1 cellular context compared by ENCODE assay signal in the genomic region with DNA sequence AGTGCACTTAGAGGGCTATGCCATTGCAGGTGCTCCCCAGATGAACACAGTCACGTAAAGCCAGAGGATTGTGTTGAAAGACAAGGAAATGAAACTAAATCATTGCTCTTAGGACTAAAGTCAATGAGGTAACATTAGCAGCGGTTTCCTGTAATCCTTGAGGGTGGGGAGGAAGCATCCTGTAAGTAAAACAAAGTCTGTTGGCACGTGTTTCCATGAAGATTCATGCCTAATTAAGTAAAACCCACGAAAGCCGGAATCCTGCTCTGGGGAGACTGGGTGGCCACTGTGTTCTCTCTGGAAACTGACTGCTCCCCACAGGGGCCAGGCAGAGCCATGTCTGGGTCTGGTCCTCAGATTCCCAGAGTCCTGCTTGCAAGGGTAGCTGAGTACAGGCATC.
TF ChIP-seq lines count a peak whose summit lies in the region.

No MANE protein-coding gene starts in this region.

TF ChIP-seq in GM12878, 131 proteins besides CTCF, POLR2A, EP300 and RAD21 (continued from another document):
- TF ChIP-seq SPI1 (IDR thresholded peaks at IDR 0.05; ENCODE audit: borderline replicate concordance, insufficient read depth, low read depth, low read length), result peak; percentile 61
- peak in 1 of 2 experiments; percentile 47; a peak in 1 of 4 replicates for TF ChIP-seq ETV6 (conservative IDR thresholded peaks at IDR 0.05 in 1 of 2, IDR thresholded peaks at IDR 0.05 in 1 of 2; ENCODE audit: borderline replicate concordance in 1 of 2, low read depth in 1 of 2)
- TF ChIP-seq RUNX3 (IDR thresholded peaks at IDR 0.05; ENCODE audit: low read length), result 0 out of 2 replicates have a peak, but pooled peaks have one; percentile 18
TF ChIP-seq in GM12878: peak in this region for 5.
